1 cellular context compared by ENCODE assay signal in the genomic region with DNA sequence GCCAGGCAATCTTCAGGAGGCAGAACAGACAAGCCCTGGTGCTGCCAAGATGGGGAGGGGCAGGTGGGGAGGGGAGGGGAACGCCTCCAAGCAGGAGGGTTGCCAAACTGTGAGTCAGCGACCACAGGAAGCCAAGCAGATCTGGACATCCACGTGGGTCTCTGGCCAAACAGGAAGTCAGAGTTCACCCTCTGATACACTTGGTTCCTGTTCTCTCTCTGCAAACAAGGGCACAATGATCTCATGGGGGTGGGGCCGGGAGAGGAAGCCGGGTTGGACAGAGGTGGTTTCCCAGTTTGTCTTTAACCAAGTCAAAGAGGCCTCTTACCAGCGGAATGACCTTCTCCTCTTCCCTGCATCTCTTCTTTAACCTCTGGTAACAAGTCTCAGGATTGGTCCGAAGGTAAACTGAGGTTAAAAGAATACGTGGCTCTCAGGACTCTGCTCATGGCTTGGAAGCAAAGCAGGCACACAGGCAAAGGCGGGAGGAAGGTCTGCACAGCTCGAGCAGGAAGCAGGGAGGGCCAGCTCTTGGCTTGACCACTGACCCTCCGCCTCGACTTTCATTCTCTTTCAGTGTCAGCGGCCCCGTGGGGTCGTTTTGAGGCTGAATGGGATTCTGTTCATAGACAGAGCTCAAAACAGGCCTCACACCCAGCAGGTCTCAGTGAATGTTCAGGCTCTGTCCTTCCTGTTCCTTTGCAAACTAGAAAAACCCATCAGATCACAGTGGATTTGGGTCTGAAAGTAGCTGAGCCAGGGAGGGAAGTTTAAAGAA.
A peak's percentile ranks its signal among the peaks of the same experiment; 100 is the strongest.
TF ChIP-seq lines count a peak whose summit lies in the region.

No MANE protein-coding gene starts in this region.

TF ChIP-seq in HepG2, 621 proteins besides CTCF, POLR2A, EP300 and RAD21 (continued from another document and continues in another):
- TF ChIP-seq ZNF615 (CRISPR knock-in tag; IDR thresholded peaks at IDR 0.05; ENCODE audit: borderline replicate concordance) = no peak
- TF ChIP-seq ZSCAN31 (CRISPR knock-in tag; IDR thresholded peaks at IDR 0.05; ENCODE audit: low read depth) = 0 out of 2 replicates have a peak, but pooled peaks have one; percentile 70
- TF ChIP-seq NPAS2 (CRISPR knock-in tag; IDR thresholded peaks at IDR 0.05; ENCODE audit: borderline replicate concordance) = no peak
- no peak for TF ChIP-seq GPN1 (CRISPR knock-in tag; IDR thresholded peaks at IDR 0.05; ENCODE audit: borderline replicate concordance)
- peak; percentile 26; the same call in 1 of the 2 replicates for TF ChIP-seq MAFF (IDR thresholded peaks at IDR 0.05; ENCODE audit: low read depth, low read length)
- peak; percentile 25 for TF ChIP-seq SKI (IDR thresholded peaks at IDR 0.05; ENCODE audit: partially characterized antibody)
- TF ChIP-seq SP4 (CRISPR knock-in tag; IDR thresholded peaks at IDR 0.05) = peak; percentile 67; the same call in 1 of the 2 replicates
- peak; percentile 85 for TF ChIP-seq ARNT2 (CRISPR knock-in tag; IDR thresholded peaks at IDR 0.05; ENCODE audit: low read depth)
- TF ChIP-seq ZMYM2 (CRISPR knock-in tag; IDR thresholded peaks at IDR 0.05) = peak; percentile 59; the same call in 1 of the 2 replicates
- peak; percentile 90 for TF ChIP-seq HOXD1 (CRISPR knock-in tag; IDR thresholded peaks at IDR 0.05)
- peak; percentile 88 for TF ChIP-seq PPARG (CRISPR knock-in tag; conservative IDR thresholded peaks at IDR 0.05)
- peak; percentile 72 for TF ChIP-seq ZNF256 (CRISPR knock-in tag; conservative IDR thresholded peaks at IDR 0.05)
- no peak for TF ChIP-seq ZNF776 (CRISPR knock-in tag; IDR thresholded peaks at IDR 0.05)
- TF ChIP-seq ARNTL (CRISPR knock-in tag; IDR thresholded peaks at IDR 0.05) = peak; percentile 93
- TF ChIP-seq, protein P1, sequence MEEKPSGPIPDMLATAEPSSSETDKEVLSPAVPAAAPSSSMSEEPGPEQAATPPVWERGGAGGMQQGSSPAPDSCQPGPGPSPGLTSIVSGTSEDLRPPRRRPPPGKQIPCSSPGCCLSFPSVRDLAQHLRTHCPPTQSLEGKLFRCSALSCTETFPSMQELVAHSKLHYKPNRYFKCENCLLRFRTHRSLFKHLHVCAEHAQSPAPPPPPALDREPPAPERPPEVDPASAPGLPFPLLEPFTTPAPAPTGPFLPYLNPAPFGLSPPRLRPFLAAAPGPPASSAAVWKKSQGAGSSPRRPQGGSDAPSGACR (CRISPR knock-in tag; IDR thresholded peaks at IDR 0.05) = peak; percentile 99
- TF ChIP-seq, protein P2, sequence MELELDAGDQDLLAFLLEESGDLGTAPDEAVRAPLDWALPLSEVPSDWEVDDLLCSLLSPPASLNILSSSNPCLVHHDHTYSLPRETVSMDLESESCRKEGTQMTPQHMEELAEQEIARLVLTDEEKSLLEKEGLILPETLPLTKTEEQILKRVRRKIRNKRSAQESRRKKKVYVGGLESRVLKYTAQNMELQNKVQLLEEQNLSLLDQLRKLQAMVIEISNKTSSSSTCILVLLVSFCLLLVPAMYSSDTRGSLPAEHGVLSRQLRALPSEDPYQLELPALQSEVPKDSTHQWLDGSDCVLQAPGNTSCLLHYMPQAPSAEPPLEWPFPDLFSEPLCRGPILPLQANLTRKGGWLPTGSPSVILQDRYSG (CRISPR knock-in tag; IDR thresholded peaks at IDR 0.05) = peak; percentile 84; the same call in 1 of the 2 replicates
- TF ChIP-seq, protein P3, sequence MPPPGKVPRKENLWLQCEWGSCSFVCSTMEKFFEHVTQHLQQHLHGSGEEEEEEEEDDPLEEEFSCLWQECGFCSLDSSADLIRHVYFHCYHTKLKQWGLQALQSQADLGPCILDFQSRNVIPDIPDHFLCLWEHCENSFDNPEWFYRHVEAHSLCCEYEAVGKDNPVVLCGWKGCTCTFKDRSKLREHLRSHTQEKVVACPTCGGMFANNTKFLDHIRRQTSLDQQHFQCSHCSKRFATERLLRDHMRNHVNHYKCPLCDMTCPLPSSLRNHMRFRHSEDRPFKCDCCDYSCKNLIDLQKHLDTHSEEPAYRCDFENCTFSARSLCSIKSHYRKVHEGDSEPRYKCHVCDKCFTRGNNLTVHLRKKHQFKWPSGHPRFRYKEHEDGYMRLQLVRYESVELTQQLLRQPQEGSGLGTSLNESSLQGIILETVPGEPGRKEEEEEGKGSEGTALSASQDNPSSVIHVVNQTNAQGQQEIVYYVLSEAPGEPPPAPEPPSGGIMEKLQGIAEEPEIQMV (CRISPR knock-in tag; IDR thresholded peaks at IDR 0.05; ENCODE audit: low read depth) = peak; percentile 59; the same call in 1 of the 2 replicates
- no peak for TF ChIP-seq ZNF234 (CRISPR knock-in tag; conservative IDR thresholded peaks at IDR 0.05)
- no peak for TF ChIP-seq TBL1XR1 (IDR thresholded peaks at IDR 0.05; ENCODE audit: borderline replicate concordance, low read length, partially characterized antibody)
- no peak for TF ChIP-seq ZKSCAN5 (CRISPR knock-in tag; IDR thresholded peaks at IDR 0.05)
- TF ChIP-seq, protein P4, sequence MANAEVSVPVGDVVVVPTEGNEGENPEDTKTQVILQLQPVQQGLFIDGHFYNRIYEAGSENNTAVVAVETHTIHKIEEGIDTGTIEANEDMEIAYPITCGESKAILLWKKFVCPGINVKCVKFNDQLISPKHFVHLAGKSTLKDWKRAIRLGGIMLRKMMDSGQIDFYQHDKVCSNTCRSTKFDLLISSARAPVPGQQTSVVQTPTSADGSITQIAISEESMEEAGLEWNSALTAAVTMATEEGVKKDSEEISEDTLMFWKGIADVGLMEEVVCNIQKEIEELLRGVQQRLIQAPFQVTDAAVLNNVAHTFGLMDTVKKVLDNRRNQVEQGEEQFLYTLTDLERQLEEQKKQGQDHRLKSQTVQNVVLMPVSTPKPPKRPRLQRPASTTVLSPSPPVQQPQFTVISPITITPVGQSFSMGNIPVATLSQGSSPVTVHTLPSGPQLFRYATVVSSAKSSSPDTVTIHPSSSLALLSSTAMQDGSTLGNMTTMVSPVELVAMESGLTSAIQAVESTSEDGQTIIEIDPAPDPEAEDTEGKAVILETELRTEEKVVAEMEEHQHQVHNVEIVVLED (CRISPR knock-in tag; IDR thresholded peaks at IDR 0.05; ENCODE audit: borderline replicate concordance) = peak; percentile 58; the same call in 1 of the 2 replicates
- TF ChIP-seq YEATS2 (CRISPR knock-in tag; IDR thresholded peaks at IDR 0.05; ENCODE audit: borderline replicate concordance) = peak; percentile 93
- no peak for TF ChIP-seq GTF3A (CRISPR knock-in tag; conservative IDR thresholded peaks at IDR 0.05)
- peak; percentile 73; the same call in 1 of the 2 replicates for TF ChIP-seq ZNF543 (CRISPR knock-in tag; IDR thresholded peaks at IDR 0.05)
- peak; percentile 66; the same call in 1 of the 2 replicates for TF ChIP-seq ZNF12 (CRISPR knock-in tag; IDR thresholded peaks at IDR 0.05)
- no peak for TF ChIP-seq MTF2 (CRISPR knock-in tag; IDR thresholded peaks at IDR 0.05; ENCODE audit: borderline replicate concordance)
- 0 out of 2 replicates have a peak, but pooled peaks have one; percentile 54 for TF ChIP-seq ZSCAN20 (CRISPR knock-in tag; IDR thresholded peaks at IDR 0.05; ENCODE audit: borderline replicate concordance)
- peak; percentile 92 for TF ChIP-seq HIVEP1 (CRISPR knock-in tag; IDR thresholded peaks at IDR 0.05)
- peak; percentile 99 for TF ChIP-seq FOSL2 (CRISPR knock-in tag; IDR thresholded peaks at IDR 0.05)
- TF ChIP-seq ZNF652 (CRISPR knock-in tag; IDR thresholded peaks at IDR 0.05; ENCODE audit: borderline replicate concordance, low read depth) = peak; percentile 51; the same call in 1 of the 2 replicates
- peak; percentile 28; the same call in 1 of the 2 replicates for TF ChIP-seq ZNF451 (CRISPR knock-in tag; IDR thresholded peaks at IDR 0.05)
- TF ChIP-seq FOXA1 (IDR thresholded peaks at IDR 0.05) = peak; percentile 40; the same call in 1 of the 2 replicates
- TF ChIP-seq FOXA1 (CRISPR knock-in tag; IDR thresholded peaks at IDR 0.05) = peak; percentile 97
- TF ChIP-seq, protein P5, sequence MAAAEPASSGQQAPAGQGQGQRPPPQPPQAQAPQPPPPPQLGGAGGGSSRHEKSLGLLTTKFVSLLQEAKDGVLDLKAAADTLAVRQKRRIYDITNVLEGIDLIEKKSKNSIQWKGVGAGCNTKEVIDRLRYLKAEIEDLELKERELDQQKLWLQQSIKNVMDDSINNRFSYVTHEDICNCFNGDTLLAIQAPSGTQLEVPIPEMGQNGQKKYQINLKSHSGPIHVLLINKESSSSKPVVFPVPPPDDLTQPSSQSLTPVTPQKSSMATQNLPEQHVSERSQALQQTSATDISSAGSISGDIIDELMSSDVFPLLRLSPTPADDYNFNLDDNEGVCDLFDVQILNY (CRISPR knock-in tag; conservative IDR thresholded peaks at IDR 0.05) = no peak
- TF ChIP-seq BCL6 (CRISPR knock-in tag; IDR thresholded peaks at IDR 0.05) = peak; percentile 60; the same call in 1 of the 2 replicates
- no peak for TF ChIP-seq FOXM1 (CRISPR knock-in tag; IDR thresholded peaks at IDR 0.05)
- peak; percentile 76 for TF ChIP-seq PHF8 (CRISPR knock-in tag; IDR thresholded peaks at IDR 0.05)
- TF ChIP-seq ZNF138 (CRISPR knock-in tag; IDR thresholded peaks at IDR 0.05; ENCODE audit: low read depth) = no peak
- no peak for TF ChIP-seq ATF1 (CRISPR knock-in tag; IDR thresholded peaks at IDR 0.05)
- TF ChIP-seq, protein P6, sequence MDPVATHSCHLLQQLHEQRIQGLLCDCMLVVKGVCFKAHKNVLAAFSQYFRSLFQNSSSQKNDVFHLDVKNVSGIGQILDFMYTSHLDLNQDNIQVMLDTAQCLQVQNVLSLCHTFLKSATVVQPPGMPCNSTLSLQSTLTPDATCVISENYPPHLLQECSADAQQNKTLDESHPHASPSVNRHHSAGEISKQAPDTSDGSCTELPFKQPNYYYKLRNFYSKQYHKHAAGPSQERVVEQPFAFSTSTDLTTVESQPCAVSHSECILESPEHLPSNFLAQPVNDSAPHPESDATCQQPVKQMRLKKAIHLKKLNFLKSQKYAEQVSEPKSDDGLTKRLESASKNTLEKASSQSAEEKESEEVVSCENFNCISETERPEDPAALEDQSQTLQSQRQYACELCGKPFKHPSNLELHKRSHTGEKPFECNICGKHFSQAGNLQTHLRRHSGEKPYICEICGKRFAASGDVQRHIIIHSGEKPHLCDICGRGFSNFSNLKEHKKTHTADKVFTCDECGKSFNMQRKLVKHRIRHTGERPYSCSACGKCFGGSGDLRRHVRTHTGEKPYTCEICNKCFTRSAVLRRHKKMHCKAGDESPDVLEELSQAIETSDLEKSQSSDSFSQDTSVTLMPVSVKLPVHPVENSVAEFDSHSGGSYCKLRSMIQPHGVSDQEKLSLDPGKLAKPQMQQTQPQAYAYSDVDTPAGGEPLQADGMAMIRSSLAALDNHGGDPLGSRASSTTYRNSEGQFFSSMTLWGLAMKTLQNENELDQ (CRISPR knock-in tag; IDR thresholded peaks at IDR 0.05; ENCODE audit: borderline replicate concordance) = no peak
- TF ChIP-seq, protein P7, sequence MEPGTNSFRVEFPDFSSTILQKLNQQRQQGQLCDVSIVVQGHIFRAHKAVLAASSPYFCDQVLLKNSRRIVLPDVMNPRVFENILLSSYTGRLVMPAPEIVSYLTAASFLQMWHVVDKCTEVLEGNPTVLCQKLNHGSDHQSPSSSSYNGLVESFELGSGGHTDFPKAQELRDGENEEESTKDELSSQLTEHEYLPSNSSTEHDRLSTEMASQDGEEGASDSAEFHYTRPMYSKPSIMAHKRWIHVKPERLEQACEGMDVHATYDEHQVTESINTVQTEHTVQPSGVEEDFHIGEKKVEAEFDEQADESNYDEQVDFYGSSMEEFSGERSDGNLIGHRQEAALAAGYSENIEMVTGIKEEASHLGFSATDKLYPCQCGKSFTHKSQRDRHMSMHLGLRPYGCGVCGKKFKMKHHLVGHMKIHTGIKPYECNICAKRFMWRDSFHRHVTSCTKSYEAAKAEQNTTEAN (CRISPR knock-in tag; conservative IDR thresholded peaks at IDR 0.05) = peak; percentile 93
- peak; percentile 96 for TF ChIP-seq FOXA3 (CRISPR knock-in tag; IDR thresholded peaks at IDR 0.05)
- TF ChIP-seq, protein P8, sequence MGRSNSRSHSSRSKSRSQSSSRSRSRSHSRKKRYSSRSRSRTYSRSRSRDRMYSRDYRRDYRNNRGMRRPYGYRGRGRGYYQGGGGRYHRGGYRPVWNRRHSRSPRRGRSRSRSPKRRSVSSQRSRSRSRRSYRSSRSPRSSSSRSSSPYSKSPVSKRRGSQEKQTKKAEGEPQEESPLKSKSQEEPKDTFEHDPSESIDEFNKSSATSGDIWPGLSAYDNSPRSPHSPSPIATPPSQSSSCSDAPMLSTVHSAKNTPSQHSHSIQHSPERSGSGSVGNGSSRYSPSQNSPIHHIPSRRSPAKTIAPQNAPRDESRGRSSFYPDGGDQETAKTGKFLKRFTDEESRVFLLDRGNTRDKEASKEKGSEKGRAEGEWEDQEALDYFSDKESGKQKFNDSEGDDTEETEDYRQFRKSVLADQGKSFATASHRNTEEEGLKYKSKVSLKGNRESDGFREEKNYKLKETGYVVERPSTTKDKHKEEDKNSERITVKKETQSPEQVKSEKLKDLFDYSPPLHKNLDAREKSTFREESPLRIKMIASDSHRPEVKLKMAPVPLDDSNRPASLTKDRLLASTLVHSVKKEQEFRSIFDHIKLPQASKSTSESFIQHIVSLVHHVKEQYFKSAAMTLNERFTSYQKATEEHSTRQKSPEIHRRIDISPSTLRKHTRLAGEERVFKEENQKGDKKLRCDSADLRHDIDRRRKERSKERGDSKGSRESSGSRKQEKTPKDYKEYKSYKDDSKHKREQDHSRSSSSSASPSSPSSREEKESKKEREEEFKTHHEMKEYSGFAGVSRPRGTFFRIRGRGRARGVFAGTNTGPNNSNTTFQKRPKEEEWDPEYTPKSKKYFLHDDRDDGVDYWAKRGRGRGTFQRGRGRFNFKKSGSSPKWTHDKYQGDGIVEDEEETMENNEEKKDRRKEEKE (IDR thresholded peaks at IDR 0.05) = no peak
- 0 out of 2 replicates have a peak, but pooled peaks have one; percentile 48 for TF ChIP-seq DR1 (CRISPR knock-in tag; IDR thresholded peaks at IDR 0.05)
- peak; percentile 88; the same call in 1 of the 2 replicates for TF ChIP-seq ZNF572 (CRISPR knock-in tag; IDR thresholded peaks at IDR 0.05)
- TF ChIP-seq ZNF431 (CRISPR knock-in tag; IDR thresholded peaks at IDR 0.05; ENCODE audit: borderline replicate concordance, low read depth) = peak; percentile 96
- TF ChIP-seq, protein P9, sequence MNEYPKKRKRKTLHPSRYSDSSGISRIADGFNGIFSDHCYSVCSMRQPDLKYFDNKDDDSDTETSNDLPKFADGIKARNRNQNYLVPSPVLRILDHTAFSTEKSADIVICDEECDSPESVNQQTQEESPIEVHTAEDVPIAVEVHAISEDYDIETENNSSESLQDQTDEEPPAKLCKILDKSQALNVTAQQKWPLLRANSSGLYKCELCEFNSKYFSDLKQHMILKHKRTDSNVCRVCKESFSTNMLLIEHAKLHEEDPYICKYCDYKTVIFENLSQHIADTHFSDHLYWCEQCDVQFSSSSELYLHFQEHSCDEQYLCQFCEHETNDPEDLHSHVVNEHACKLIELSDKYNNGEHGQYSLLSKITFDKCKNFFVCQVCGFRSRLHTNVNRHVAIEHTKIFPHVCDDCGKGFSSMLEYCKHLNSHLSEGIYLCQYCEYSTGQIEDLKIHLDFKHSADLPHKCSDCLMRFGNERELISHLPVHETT (CRISPR knock-in tag; conservative IDR thresholded peaks at IDR 0.05) = peak; percentile 79; the same call in 1 of the 2 replicates
